In genomic region chr4:67520141-67520540, GRCh38 we compare ENCODE assay signal across 22 cellular contexts. TPM values are rescaled to one million over a fixed set of nuclear protein-coding genes. Genes with fewer than 3 reads are reported as not detected.
"Had no signal": no experiment of that assay in that cellular context is flagged by ENCODE, and none has a peak within 500 bp of the region (broad histone marks: within the 10 kb centered on the region; RNA-seq: fewer than 3 reads in every experiment).

No MANE protein-coding gene starts in this region.

- H3K27me3 Mint-ChIP-seq: central memory CD8-positive, alpha-beta T cell; effector memory CD8-positive, alpha-beta T cell had no signal

- H3K4me1 Mint-ChIP-seq: nephron had no signal

- H3K9me3 ChIP-seq: colonic mucosa, esophagus squamous epithelium, gastroesophageal sphincter, pancreas, SK-N-SH, stomach, suprapubic skin, transverse colon, vagina had no signal

- H3K4me1 ChIP-seq: colonic mucosa, esophagus squamous epithelium, suprapubic skin, vagina had no signal

- H3K36me3 ChIP-seq: colonic mucosa had no signal

- ATAC-seq: effector memory CD8-positive, alpha-beta T cell; gastroesophageal sphincter; left ventricle myocardium superior; pancreas; right cardiac atrium had no signal

- DNase-seq: activated CD4-positive, CD25-positive, alpha-beta regulatory T cell treated with anti-CD3 and anti-CD28 coated beads, Interleukin-2, amount 50 U/mL, for 72 hours; activated naive CD4-positive, alpha-beta T cell treated with Interleukin-2 at 50 U/mL for 16 hours; colonic mucosa; dorsolateral prefrontal cortex; effector memory CD8-positive, alpha-beta T cell; esophagus squamous epithelium; head of caudate nucleus; left ventricle myocardium superior; pancreas; right cardiac atrium; SK-N-SH; stimulated activated CD4-positive, alpha-beta T cell treated with anti-CD3 and anti-CD28 coated beads, Interleukin-4, amount 100 ng/mL, for 24 hours; stomach; transverse colon; WERI-Rb-1 had no signal

- H3K4me3 ChIP-seq: colonic mucosa, dorsolateral prefrontal cortex, esophagus squamous epithelium, gastroesophageal sphincter, pancreas, stomach, suprapubic skin, transverse colon, vagina had no signal

- H3K27me3 ChIP-seq: colonic mucosa, dorsolateral prefrontal cortex, esophagus squamous epithelium, gastroesophageal sphincter, pancreas, stomach, suprapubic skin, transverse colon, vagina had no signal

- H3K27ac Mint-ChIP-seq: nephron had no signal

- H3K27ac ChIP-seq: colonic mucosa, dorsolateral prefrontal cortex, esophagus squamous epithelium, gastroesophageal sphincter, pancreas, stomach, suprapubic skin, transverse colon, vagina, WERI-Rb-1 had no signal

- H3K9me3 Mint-ChIP-seq: central memory CD8-positive, alpha-beta T cell; effector memory CD8-positive, alpha-beta T cell; nephron had no signal

- H3K4me3 Mint-ChIP-seq: central memory CD8-positive, alpha-beta T cell; effector memory CD8-positive, alpha-beta T cell; nephron had no signal

RNA-seq across cellular contexts. Expression of gene STAP1, which starts 38.4 kb away (rescaled TPM):
- total RNA-seq: astrocyte, dorsolateral prefrontal cortex, pulmonary artery endothelial cell, right cardiac atrium, vagina had no signal
- polyA plus RNA-seq: right cardiac atrium, SK-N-SH had no signal
